In genomic region chr1:171226757-171227370, GRCh38 we compare ENCODE assay signal across 8 cellular contexts. TPM values are rescaled to one million over a fixed set of nuclear protein-coding genes. Genes with fewer than 3 reads are reported as not detected.
A peak's percentile ranks its signal among the peaks of the same experiment; 100 is the strongest.
DNase-seq lines count a peak whose midpoint lies in the region; ATAC-seq and TF ChIP-seq lines count a peak whose summit lies in the region.

No MANE protein-coding gene starts in this region.

- in situ Hi-C loops in HAP-1 (cut with MboI; ENCODE audit: low sequenced_read_pairs), result no loop called here

- peak; percentile 71 for DNase-seq in A172 (ENCODE audit: low spot score)
- DNase-seq in GM10248 (ENCODE audit: extremely low spot score), result peak; percentile 54
- DNase-seq in HAP-1 (ENCODE audit: low spot score in 2 of 2), result peak; percentile 53 to 58
- DNase-seq in LNCaP clone FGC (ENCODE audit: low read depth), result peak; percentile 60
- DNase-seq in PC-3, result peak; percentile 83
- peak; percentile 74 for DNase-seq in cerebellar cortex (ENCODE audit: low spot score)
- DNase-seq in left kidney (ENCODE audit: low read depth, low spot score), result peak; percentile 89
- peak in 1 of 2 donors; percentile 50 for DNase-seq in uterus

- no peak overlapping the region for H3K9ac ChIP-seq in PC-3 (ENCODE audit: low read length)

- H3K9me3 ChIP-seq in HAP-1 (no peaks in the 10 kb centered on the region), PC-3 (ENCODE audit: low read length) (no peaks in the 10 kb centered on the region), uterus (no peaks in the 10 kb centered on the region)

- TF ChIP-seq CTCF in GM10248 (IDR thresholded peaks at IDR 0.05; ENCODE audit: control extremely low read depth, extremely low read depth, low read depth, missing control alignments) (peak; percentile 71), LNCaP clone FGC (IDR thresholded peaks at IDR 0.05; ENCODE audit: control insufficient read depth, extremely low read depth, insufficient read depth) (peak; percentile 92), PC-3 (conservative IDR thresholded peaks at IDR 0.05; ENCODE audit: low read depth, low read length) (peak; percentile 96), uterus (IDR thresholded peaks at IDR 0.05) (peak; percentile 58 to 92 (median 75))

- POLR2A ChIA-PET in GM10248 (lab: Yijun Ruan, JAX) (interaction anchor here (0.6 kb wide), 1 partner anchor 1605 kb away, joined by 3 read pairs; no protein-coding TSS in a partner anchor), PC-3 (lab: Charles Lee; ENCODE audit: unreplicated experiment) (no interaction called here)

- CTCF ChIA-PET in GM10248 (lab: Yijun Ruan, JAX) (interaction anchor here (0.7 to 3.8 kb wide), 28 partner anchors 9 to 1301 kb away, joined by 3 to 32 read pairs (median 4); partner anchors contain the start of genes FMO1 and FMO4), PC-3 (lab: Charles Lee) (interaction anchor here (0.6 to 1.6 kb wide), 6 partner anchors 18 to 646 kb away, joined by 3 to 27 read pairs (median 6); partner anchors contain the start of gene FMO4)

- intact Hi-C loops in PC-3 (cut with micrococcal nuclease) (loop anchor here (1.0 kb wide), 2 partner anchors 146 to 260 kb away; no protein-coding TSS in a partner anchor), uterus (cut with DNase I; ENCODE audit: low total_unique reads) (no loop called here)

- no peak overlapping the region for H3K4me2 ChIP-seq in PC-3 (ENCODE audit: low read length)

- peak; percentile 91 for ATAC-seq in PC-3

- no peaks in the 10 kb centered on the region for H3K36me3 ChIP-seq in HAP-1 (replicated peaks)
- H3K36me3 ChIP-seq in PC-3 (ENCODE audit: low read depth, low read length), result no peaks in the 10 kb centered on the region
- H3K36me3 ChIP-seq in uterus, result no peaks in the 10 kb centered on the region

- H3F3A ChIP-seq in PC-3 (ENCODE audit: low read length, unreplicated experiment), result no peaks in the 10 kb centered on the region

- H4K20me1 ChIP-seq in PC-3 (ENCODE audit: low read length), result no peaks in the 10 kb centered on the region

- H3K27me3 ChIP-seq in HAP-1 (ENCODE audit: low read depth), result peaks cover 4% of the 10 kb centered on the region; the same call in 1 of the 2 replicates
- H3K27me3 ChIP-seq in PC-3 (ENCODE audit: low read length), result peaks cover 20% of the 10 kb centered on the region
- H3K27me3 ChIP-seq in uterus, result no peaks in the 10 kb centered on the region

- H3K27ac ChIP-seq in PC-3 (ENCODE audit: low read length), result no peak overlapping the region
- no peak overlapping the region for H3K27ac ChIP-seq in uterus

- H3K9me2 ChIP-seq in PC-3 (replicated peaks; ENCODE audit: low read length), result no peaks in the 10 kb centered on the region

- no peak overlapping the region for H3K4me3 ChIP-seq in HAP-1
- H3K4me3 ChIP-seq in LNCaP clone FGC (ENCODE audit: low read depth, low read length), result no peak overlapping the region
- no peak overlapping the region for H3K4me3 ChIP-seq in PC-3 (ENCODE audit: low read length)
- H3K4me3 ChIP-seq in uterus, result no peak overlapping the region

- no TSS peak for BruUV-seq in PC-3 (replicated peaks; lab: Mats Ljungman, UMichigan)

- no peaks in the 10 kb centered on the region for H3K4me1 ChIP-seq in HAP-1
- H3K4me1 ChIP-seq in PC-3 (ENCODE audit: insufficient read depth, low read length), result no peaks in the 10 kb centered on the region
- no peaks in the 10 kb centered on the region for H3K4me1 ChIP-seq in uterus

- H3K79me2 ChIP-seq in PC-3 (ENCODE audit: low read length), result no peaks in the 10 kb centered on the region

- no peak overlapping the region for H2AFZ ChIP-seq in PC-3 (ENCODE audit: low read length)

- no peak for TF ChIP-seq POLR2A in uterus (IDR thresholded peaks at IDR 0.05)

RNA-seq across cellular contexts. Expression of gene FMO1, which starts 21.4 kb away (rescaled TPM):
- total RNA-seq in A172 (2014; rRNA removed; shearing (Covaris generic)), result not detected in 2 replicates
- total RNA-seq in PC-3 (2014; rRNA removed) (not detected in 2 replicates), uterus (10 to 100 TPM in 1 of 4 donors, 1 to 10 TPM in 2, under 1 TPM in 1; 0.77 to 14.1 (median 2.7) TPM)

RNA-seq across cellular contexts. Expression of gene FMO2, which starts 41.8 kb away (rescaled TPM):
- not detected in 2 replicates for total RNA-seq in A172 (2014; rRNA removed; shearing (Covaris generic))
- total RNA-seq in PC-3 (2014; rRNA removed) (not detected in 2 replicates), uterus (10 to 100 TPM in 3 of 4 donors, 1 to 10 TPM in 1; 1.9 to 74.4 (median 29.4) TPM)
